Comparison of ENCODE assay signal across 9 cellular contexts in genomic region chr4:186719925-186720694, GRCh38. TPM values are rescaled to one million over a fixed set of nuclear protein-coding genes. Genes with fewer than 3 reads are reported as not detected.
DNase-seq lines count a peak whose midpoint lies in the region; ATAC-seq and TF ChIP-seq lines count a peak whose summit lies in the region.
"Had no signal": no experiment of that assay in that cellular context is flagged by ENCODE, and none has a peak within 500 bp of the region (broad histone marks: within the 10 kb centered on the region; RNA-seq: fewer than 3 reads in every experiment).

No MANE protein-coding gene starts in this region.

- H3K4me3 ChIP-seq in KMS-11 (IDR thresholded peaks at IDR 0.05; ENCODE audit: insufficient read depth, low read depth, low read length) (no peak overlapping the region), body of pancreas (no peak overlapping the region)
- H3K4me3 ChIP-seq: SJSA1 had no signal

- H4K20me1 ChIP-seq in KMS-11 (ENCODE audit: insufficient read depth) = no peaks in the 10 kb centered on the region

- H3K4me2 ChIP-seq in KMS-11 = no peak overlapping the region

- no peak for TF ChIP-seq POLR2A in body of pancreas (IDR thresholded peaks at IDR 0.05)

- WGBS in body of pancreas, 2 donors = 87 to 93% methylated on average over 4 of the region's 4 CpGs

- TF ChIP-seq CTCF in KMS-11 (conservative IDR thresholded peaks at IDR 0.05; ENCODE audit: low read depth, low read length) (peak; percentile 59), body of pancreas (IDR thresholded peaks at IDR 0.05) (peak in 5 of 7 experiments; percentile 22 to 41 (median 35)), mesothelial cell of epicardium (IDR thresholded peaks at IDR 0.05; ENCODE audit: unreplicated experiment) (peak; percentile 42)

- no peak overlapping the region for H2AFZ ChIP-seq in KMS-11 (ENCODE audit: low read depth)

- no peaks in the 10 kb centered on the region for H3K79me2 ChIP-seq in KMS-11 (ENCODE audit: insufficient read depth, low read depth)

- H3K27ac Mint-ChIP-seq in mesothelial cell of epicardium = no peak overlapping the region

- H3K36me3 ChIP-seq in KMS-11 (ENCODE audit: insufficient read depth) (no peaks in the 10 kb centered on the region), body of pancreas (replicated peaks in 1 of 2; ENCODE audit: insufficient read depth in 1 of 2, low read depth in 2 of 2) (no peaks in the 10 kb centered on the region)

- H3K4me1 ChIP-seq in KMS-11 (ENCODE audit: low read depth, poor library complexity, severe bottlenecking) (no peaks in the 10 kb centered on the region), body of pancreas (peaks cover 26% of the 10 kb centered on the region)

- H3K4me3 Mint-ChIP-seq in mesothelial cell of epicardium = no peak overlapping the region
- H3K4me3 Mint-ChIP-seq: central memory CD8-positive, alpha-beta T cell had no signal

- H3K27ac ChIP-seq in KMS-11 (no peak overlapping the region), body of pancreas (no peak overlapping the region)
- H3K27ac ChIP-seq: SJSA1 had no signal

- H3K27me3 Mint-ChIP-seq in mesothelial cell of epicardium (ENCODE audit: low read depth) = no peaks in the 10 kb centered on the region

- no peak overlapping the region for H3K9ac ChIP-seq in KMS-11

- H3K9me3 ChIP-seq in body of pancreas = no peaks in the 10 kb centered on the region

- H3K9me3 Mint-ChIP-seq in mesothelial cell of epicardium = no peaks in the 10 kb centered on the region

- intact Hi-C loops in body of pancreas (cut with DNase I) = no loop called here

- peaks cover 35% of the 10 kb centered on the region for H3K4me1 Mint-ChIP-seq in mesothelial cell of epicardium
- H3K4me1 Mint-ChIP-seq: central memory CD8-positive, alpha-beta T cell had no signal

- peak; percentile 40 for DNase-seq in EH (ENCODE audit: low read depth)
- DNase-seq in body of pancreas = no peak
- no peak for DNase-seq in mesothelial cell of epicardium (ENCODE audit: low spot score in 2 of 2, unreplicated experiment in 2 of 2)
- no peak for DNase-seq in DMS153 (lab: John Stamatoyannopoulos, UW)
- DNase-seq in stimulated activated CD4-positive, alpha-beta T cell treated with anti-CD3 and anti-CD28 coated beads, Interleukin-4, amount 100 ng/mL, for 4 hours = no peak
- DNase-seq in DMS79 (lab: John Stamatoyannopoulos, UW) = no peak

- H3K27me3 ChIP-seq in KMS-11 (ENCODE audit: insufficient read depth, low read depth) = no peaks in the 10 kb centered on the region
- no peaks in the 10 kb centered on the region for H3K27me3 ChIP-seq in body of pancreas
- H3K27me3 ChIP-seq: SJSA1 had no signal

- no peak for ATAC-seq in body of pancreas

- peaks cover 4% of the 10 kb centered on the region for H3K36me3 Mint-ChIP-seq in mesothelial cell of epicardium

RNA-seq across cellular contexts. Expression of gene FAT1, which starts 3.5 kb away (rescaled TPM):
- total RNA-seq in body of pancreas = 10 to 100 TPM; 65.9 to 69.5 TPM
- 211 to 224 TPM (median 224 TPM) in 3 replicates for total RNA-seq in mesothelial cell of epicardium
